8 cellular contexts compared by ENCODE assay signal in the genomic region with DNA sequence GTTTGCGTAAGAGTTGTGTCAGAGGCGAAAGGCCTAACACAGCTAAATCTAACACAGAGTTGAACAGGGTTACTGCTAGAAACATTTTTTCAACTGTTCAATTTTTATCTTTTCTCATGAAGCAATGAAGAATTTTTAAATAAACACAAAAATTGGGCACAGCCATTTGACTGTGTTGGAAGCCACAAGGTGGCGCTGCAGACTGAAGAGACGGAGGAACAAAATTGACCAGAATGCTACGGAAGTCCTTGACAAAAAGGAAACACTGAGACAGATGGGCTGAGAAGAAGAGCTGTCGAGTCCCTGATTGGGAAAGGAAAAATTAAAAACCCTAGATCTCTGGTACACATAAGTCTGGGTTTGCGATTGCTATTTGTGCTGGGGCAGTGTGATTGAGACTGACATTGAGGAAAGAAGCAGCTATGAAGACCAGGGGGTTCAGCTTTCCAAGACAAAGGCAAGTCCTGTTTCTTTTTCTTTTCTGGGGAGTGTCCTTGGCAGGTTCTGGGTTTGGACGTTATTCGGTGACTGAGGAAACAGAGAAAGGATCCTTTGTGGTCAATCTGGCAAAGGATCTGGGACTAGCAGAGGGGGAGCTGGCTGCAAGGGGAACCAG. TPM values are rescaled to one million over a fixed set of nuclear protein-coding genes. Genes with fewer than 3 reads are reported as not detected.
DNase-seq lines count a peak whose midpoint lies in the region; ATAC-seq and TF ChIP-seq lines count a peak whose summit lies in the region.

TSS of gene PCDHB9 (plus strand) at position 265 of the 616 bp plus-strand sequence. CDS start at position 423, 158 bp downstream.

- ATAC-seq in activated CD8-positive, alpha-beta T cell treated with anti-CD3 and anti-CD28 coated beads for 36 hours = no peak
- ATAC-seq in HG03095 (IDR thresholded peaks at IDR 0.05; ENCODE audit: unreplicated experiment) (no peak), GM21360 (IDR thresholded peaks at IDR 0.05; ENCODE audit: unreplicated experiment) (no peak)

- peak; percentile 56 for TF ChIP-seq CTCF in activated CD8-positive, alpha-beta T cell treated with anti-CD3 and anti-CD28 coated beads for 36 hours (IDR thresholded peaks at IDR 0.05)

- peaks cover 4% of the 10 kb centered on the region for H3K4me1 Mint-ChIP-seq in activated naive CD8-positive, alpha-beta T cell (ENCODE audit: low read depth)
- peaks cover 3% of the 10 kb centered on the region for H3K4me1 Mint-ChIP-seq in activated naive CD8-positive, alpha-beta T cell treated with anti-CD3 and anti-CD28 coated beads for 36 hours
- H3K4me1 Mint-ChIP-seq in activated CD8-positive, alpha-beta T cell treated with anti-CD3 and anti-CD28 coated beads for 36 hours (ENCODE audit: low read depth) = peaks cover 4% of the 10 kb centered on the region

- intact Hi-C loops in activated CD8-positive, alpha-beta T cell treated with anti-CD3 and anti-CD28 coated beads for 36 hours (cut with micrococcal nuclease) = no loop called here

- peak within 1 kb of the TSS; percentile 1 for H3K4me3 Mint-ChIP-seq in activated naive CD8-positive, alpha-beta T cell
- no peak within 1 kb of the TSS for H3K4me3 Mint-ChIP-seq in activated naive CD8-positive, alpha-beta T cell treated with anti-CD3 and anti-CD28 coated beads for 36 hours
- peak within 1 kb of the TSS; percentile 6 for H3K4me3 Mint-ChIP-seq in activated CD8-positive, alpha-beta T cell treated with anti-CD3 and anti-CD28 coated beads for 36 hours

- CTCF ChIA-PET in activated CD8-positive, alpha-beta T cell treated with anti-CD3 and anti-CD28 coated beads for 36 hours (lab: Charles Lee) = interaction anchor here (0.5 to 2.0 kb wide), 18 partner anchors 10 to 376 kb away, joined by 3 to 12 read pairs (median 4); partner anchors contain the start of genes PCDHB11, PCDHB6, PCDHB8 and PCDHGA11

- DNase-seq in activated naive CD8-positive, alpha-beta T cell treated with anti-CD3 and anti-CD28 coated beads for 36 hours = no peak
- DNase-seq in NCI-H187 (lab: John Stamatoyannopoulos, UW) (peak; percentile 6 to 22), medulla oblongata (ENCODE audit: extremely low spot score) (peak; percentile 18), NCI-H128 (lab: John Stamatoyannopoulos, UW; ENCODE audit: unreplicated experiment) (no peak)
- DNase-seq in activated CD8-positive, alpha-beta T cell treated with anti-CD3 and anti-CD28 coated beads for 36 hours = peak; percentile 59

- peaks cover 54% of the 10 kb centered on the region for H3K27me3 Mint-ChIP-seq in activated naive CD8-positive, alpha-beta T cell
- H3K27me3 Mint-ChIP-seq in activated naive CD8-positive, alpha-beta T cell treated with anti-CD3 and anti-CD28 coated beads for 36 hours = peaks cover 85% of the 10 kb centered on the region
- H3K27me3 Mint-ChIP-seq in activated CD8-positive, alpha-beta T cell treated with anti-CD3 and anti-CD28 coated beads for 36 hours = peaks cover 42% of the 10 kb centered on the region

- H3K27ac Mint-ChIP-seq in activated naive CD8-positive, alpha-beta T cell = no peak within 1 kb of the TSS
- H3K27ac Mint-ChIP-seq in activated naive CD8-positive, alpha-beta T cell treated with anti-CD3 and anti-CD28 coated beads for 36 hours = no peak within 1 kb of the TSS
- H3K27ac Mint-ChIP-seq in activated CD8-positive, alpha-beta T cell treated with anti-CD3 and anti-CD28 coated beads for 36 hours = no peak within 1 kb of the TSS

- peaks cover 18% of the 10 kb centered on the region for H3K36me3 Mint-ChIP-seq in activated naive CD8-positive, alpha-beta T cell
- peaks cover 19% of the 10 kb centered on the region for H3K36me3 Mint-ChIP-seq in activated naive CD8-positive, alpha-beta T cell treated with anti-CD3 and anti-CD28 coated beads for 36 hours
- H3K36me3 Mint-ChIP-seq in activated CD8-positive, alpha-beta T cell treated with anti-CD3 and anti-CD28 coated beads for 36 hours (ENCODE audit: low read depth) = peaks cover 6% of the 10 kb centered on the region

- POLR2A ChIA-PET in activated CD8-positive, alpha-beta T cell treated with anti-CD3 and anti-CD28 coated beads for 36 hours (lab: Charles Lee) = no interaction called here

- peaks cover 16% of the 10 kb centered on the region for H3K9me3 Mint-ChIP-seq in activated naive CD8-positive, alpha-beta T cell (ENCODE audit: low read depth)
- peaks cover 44% of the 10 kb centered on the region for H3K9me3 Mint-ChIP-seq in activated naive CD8-positive, alpha-beta T cell treated with anti-CD3 and anti-CD28 coated beads for 36 hours
- H3K9me3 Mint-ChIP-seq in activated CD8-positive, alpha-beta T cell treated with anti-CD3 and anti-CD28 coated beads for 36 hours = peaks cover 16% of the 10 kb centered on the region

RNA-seq across cellular contexts. Expression of gene PCDHB9, which starts in this region (rescaled TPM):
- not detected for total RNA-seq in activated naive CD8-positive, alpha-beta T cell treated with anti-CD3 and anti-CD28 coated beads for 36 hours
- total RNA-seq in activated CD8-positive, alpha-beta T cell treated with anti-CD3 and anti-CD28 coated beads for 36 hours = not detected

Comparison
In these comparisons a context has a peak if more than half of its experiments do, and no peak if none do; other contexts are left out.
1. Peak in DNase-seq in activated CD8-positive, alpha-beta T cell treated with anti-CD3 and anti-CD28 coated beads for 36 hours; RNA of the gene not detected or under 1 TPM.
2. DNase-seq: peak in NCI-H187 (2 of 2) and medulla oblongata (single experiment); none in activated naive CD8-positive, alpha-beta T cell treated with anti-CD3 and anti-CD28 coated beads for 36 hours (single experiment) and NCI-H128 (single experiment).